2 cellular contexts compared by ENCODE assay signal in the genomic region with DNA sequence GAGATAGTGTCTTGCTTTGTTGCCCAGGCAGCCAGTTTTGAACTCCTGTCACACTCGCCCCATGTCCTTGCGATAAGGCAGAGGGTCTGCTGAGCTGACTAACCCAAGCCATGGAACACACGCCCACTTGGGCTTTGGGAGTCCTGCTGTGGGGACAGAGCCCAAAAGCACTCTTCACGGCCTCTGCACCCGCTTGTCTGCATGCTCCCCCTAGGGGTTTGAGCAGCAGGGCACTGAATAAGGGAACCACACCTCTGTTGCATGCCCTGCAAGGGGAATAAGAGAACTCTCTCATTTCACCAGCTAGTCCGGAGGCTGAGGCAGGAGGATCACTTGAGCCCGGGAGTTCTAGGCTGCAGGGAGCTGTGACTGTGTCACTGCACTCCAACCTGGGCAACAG.
A peak's percentile ranks its signal among the peaks of the same experiment; 100 is the strongest.
TF ChIP-seq lines count a peak whose summit lies in the region.

No MANE protein-coding gene starts in this region.

TF ChIP-seq in HepG2, 621 proteins besides CTCF, POLR2A, EP300 and RAD21:
- TF ChIP-seq ZNF446 (CRISPR knock-in tag; IDR thresholded peaks at IDR 0.05) (no peak), STAG1 (CRISPR knock-in tag; IDR thresholded peaks at IDR 0.05) (0 out of 2 replicates have a peak, but pooled peaks have one; percentile 8)

TF ChIP-seq in K562, 482 proteins besides CTCF, POLR2A, EP300 and RAD21:
- TF ChIP-seq RFX1 (IDR thresholded peaks at IDR 0.05): 0 out of 2 replicates have a peak, but pooled peaks have one; percentile 20
- peak; percentile 19; the same call in 1 of the 2 replicates for TF ChIP-seq ZBTB7A (IDR thresholded peaks at IDR 0.05; ENCODE audit: borderline replicate concordance, control insufficient read depth, low read depth, low read length)
- no peak for TF ChIP-seq TAF9B (IDR thresholded peaks at IDR 0.05; ENCODE audit: partially characterized antibody)
- TF ChIP-seq, protein P1, sequence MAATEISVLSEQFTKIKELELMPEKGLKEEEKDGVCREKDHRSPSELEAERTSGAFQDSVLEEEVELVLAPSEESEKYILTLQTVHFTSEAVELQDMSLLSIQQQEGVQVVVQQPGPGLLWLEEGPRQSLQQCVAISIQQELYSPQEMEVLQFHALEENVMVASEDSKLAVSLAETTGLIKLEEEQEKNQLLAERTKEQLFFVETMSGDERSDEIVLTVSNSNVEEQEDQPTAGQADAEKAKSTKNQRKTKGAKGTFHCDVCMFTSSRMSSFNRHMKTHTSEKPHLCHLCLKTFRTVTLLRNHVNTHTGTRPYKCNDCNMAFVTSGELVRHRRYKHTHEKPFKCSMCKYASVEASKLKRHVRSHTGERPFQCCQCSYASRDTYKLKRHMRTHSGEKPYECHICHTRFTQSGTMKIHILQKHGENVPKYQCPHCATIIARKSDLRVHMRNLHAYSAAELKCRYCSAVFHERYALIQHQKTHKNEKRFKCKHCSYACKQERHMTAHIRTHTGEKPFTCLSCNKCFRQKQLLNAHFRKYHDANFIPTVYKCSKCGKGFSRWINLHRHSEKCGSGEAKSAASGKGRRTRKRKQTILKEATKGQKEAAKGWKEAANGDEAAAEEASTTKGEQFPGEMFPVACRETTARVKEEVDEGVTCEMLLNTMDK (IDR thresholded peaks at IDR 0.05; ENCODE audit: borderline replicate concordance, insufficient read depth, low read depth, low read length, poor library complexity, severe bottlenecking): peak; percentile 62
- TF ChIP-seq GABPB1 (CRISPR knock-in tag; IDR thresholded peaks at IDR 0.05): no peak
